ENCODE assay signal across 12 cellular contexts in the genomic region with DNA sequence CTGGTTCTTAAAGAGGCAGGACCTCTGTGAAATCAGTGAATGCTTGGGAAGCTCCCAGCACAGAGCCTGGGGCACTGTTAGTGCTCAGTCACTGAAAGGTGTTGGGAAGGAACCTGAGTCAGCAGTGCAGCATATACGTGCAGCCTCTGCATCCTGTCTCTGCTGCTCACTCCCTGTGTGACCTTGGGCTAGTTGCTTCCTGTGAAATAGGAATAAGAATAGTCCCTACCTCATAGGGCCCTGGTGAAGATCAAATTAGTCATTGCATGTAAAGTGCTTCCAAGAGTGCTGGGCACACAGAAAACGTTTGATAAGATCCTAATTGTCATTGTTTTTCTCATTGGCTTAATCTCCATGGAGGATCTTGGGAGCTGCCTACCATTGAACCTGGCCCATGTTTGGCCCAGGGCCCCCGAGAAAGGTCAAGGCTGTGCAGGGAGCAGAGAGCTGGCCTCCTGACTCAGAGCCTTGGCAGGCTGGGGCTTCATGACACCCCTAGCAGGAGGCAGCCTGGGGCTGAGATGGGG.
DNase-seq lines count a peak whose midpoint lies in the region; ATAC-seq and TF ChIP-seq lines count a peak whose summit lies in the region.
"Had no signal": no experiment of that assay in that cellular context is flagged by ENCODE, and none has a peak within 500 bp of the region (broad histone marks: within the 10 kb centered on the region; RNA-seq: fewer than 3 reads in every experiment).

No MANE protein-coding gene starts in this region.

- no peak overlapping the region for H3K27ac ChIP-seq in body of pancreas
- peak overlapping the region; percentile 19 to 70 (median 54) for H3K27ac ChIP-seq in spleen
- H3K27ac ChIP-seq: 22Rv1 had no signal

- no peaks in the 10 kb centered on the region for H3K4me1 ChIP-seq in body of pancreas
- peaks cover 0 to 27% (median 7%) of the 10 kb centered on the region in 6 donors for H3K4me1 ChIP-seq in spleen
- H3K4me1 ChIP-seq: pancreas had no signal

- intact Hi-C loops in body of pancreas (cut with DNase I) (no loop called here), spleen (cut with DNase I; ENCODE audit: low total_unique reads) (no loop called here)

- no peak for TF ChIP-seq POLR2A in body of pancreas (IDR thresholded peaks at IDR 0.05)
- TF ChIP-seq POLR2A in spleen (IDR thresholded peaks at IDR 0.05), result no peak

- H3K9me3 ChIP-seq in body of pancreas (no peaks in the 10 kb centered on the region), spleen (no peaks in the 10 kb centered on the region)
- H3K9me3 ChIP-seq: pancreas had no signal

- DNase-seq in DMS53 (lab: John Stamatoyannopoulos, UW) (peak; percentile 41), DMS53 treated with DMSO at 0.1 percent for 48 hours (lab: John Stamatoyannopoulos, UW; ENCODE audit: unreplicated experiment) (no peak), body of pancreas (no peak), hepatic stellate cell (ENCODE audit: low spot score) (peak; percentile 43), spleen (no peak), GM19238 (ENCODE audit: insufficient read length, low spot score) (no peak)
- DNase-seq in activated CD4-positive, alpha-beta T cell treated with anti-CD3 and anti-CD28 coated beads, Interleukin-2, amount 50 U/mL, for 4 hours, result no peak
- DNase-seq: NCI-H82, pancreas had no signal

- H3K27me3 ChIP-seq in body of pancreas (no peaks in the 10 kb centered on the region), spleen (replicated peaks in 1 of 7) (peaks cover 0 to 28% (median 0%) of the 10 kb centered on the region in 7 donors)
- H3K27me3 ChIP-seq: pancreas had no signal

- WGBS in body of pancreas, 2 donors, result 15 to 18% methylated on average over 3 of the region's 3 CpGs
- WGBS in spleen, 5 donors, result 25 to 45% (median 26%) methylated on average over 3 of the region's 3 CpGs

- TF ChIP-seq CTCF in body of pancreas (IDR thresholded peaks at IDR 0.05) (no peak), spleen (IDR thresholded peaks at IDR 0.05 in 8 of 11, conservative IDR thresholded peaks at IDR 0.05 in 3 of 11) (no peak)

- H3K36me3 ChIP-seq in body of pancreas (replicated peaks in 1 of 2; ENCODE audit: insufficient read depth in 1 of 2, low read depth in 2 of 2), result no peaks in the 10 kb centered on the region
- H3K36me3 ChIP-seq in spleen, result no peaks in the 10 kb centered on the region
- H3K36me3 ChIP-seq: pancreas had no signal

- H3K4me3 ChIP-seq in body of pancreas (no peak overlapping the region), spleen (no peak overlapping the region)
- H3K4me3 ChIP-seq: pancreas had no signal

- ATAC-seq in body of pancreas (peak; percentile 12), HG03139 (IDR thresholded peaks at IDR 0.05; ENCODE audit: unreplicated experiment) (no peak)
- ATAC-seq: activated CD4-positive, CD25-positive, alpha-beta regulatory T cell treated with anti-CD3 and anti-CD28 coated beads, Interleukin-2, amount 50 U/mL, for 24 hours had no signal

Comparison
In these comparisons a context has a peak if more than half of its experiments do, and no peak if none do; other contexts are left out.
1. DNase-seq: peak in DMS53 (single experiment) and hepatic stellate cell (single experiment); none in DMS53 treated with DMSO at 0.1 percent for 48 hours (single experiment), body of pancreas (0 of 4), spleen (single experiment), activated CD4-positive, alpha-beta T cell treated with anti-CD3 and anti-CD28 coated beads, Interleukin-2, amount 50 U/mL, for 4 hours (0 of 2) and GM19238 (single experiment).
2. H3K27ac ChIP-seq: peak in spleen (8 of 8); none in body of pancreas (0 of 4).